ENCODE assay signal across 8 cellular contexts in genomic region chr10:91163709-91164474, GRCh38. TPM values are rescaled to one million over a fixed set of nuclear protein-coding genes. Genes with fewer than 3 reads are reported as not detected.
DNase-seq lines count a peak whose midpoint lies in the region; FAIRE-seq and TF ChIP-seq lines count a peak whose summit lies in the region.

No MANE protein-coding gene starts in this region.

- no peak for TF ChIP-seq CTCF in BE2C (IDR thresholded peaks at IDR 0.05; ENCODE audit: low read depth, low read length)
- no peak for TF ChIP-seq CTCF in GM20000 (IDR thresholded peaks at IDR 0.05; ENCODE audit: extremely low read depth, missing control alignments)
- no peak for TF ChIP-seq CTCF in bronchial epithelial cell (IDR thresholded peaks at IDR 0.05; ENCODE audit: insufficient read depth, low read length, severe bottlenecking)

- H3K4me3 ChIP-seq in BE2C (ENCODE audit: low read depth, low read length) = peak overlapping the region; percentile 60
- peak overlapping the region; percentile 49 for H3K4me3 ChIP-seq in bronchial epithelial cell (ENCODE audit: low read depth, low read length)

- H3K27me3 ChIP-seq in BE2C (0 out of 2 replicates have a peak, but pooled peaks cover 4% of the 10 kb centered on the region), bronchial epithelial cell (ENCODE audit: control insufficient read depth, insufficient read depth, low read length) (peaks cover 2% of the 10 kb centered on the region)

- peak; percentile 46 for FAIRE-seq in HTR-8/SVneo (lab: Jason Lieb, UNC)
- FAIRE-seq in bronchial epithelial cell (lab: Jason Lieb, UNC) = no peak

- DNase-seq in BE2C (peak; percentile 24), GM20000 (ENCODE audit: low spot score) (peak; percentile 58), HTR-8/SVneo (ENCODE audit: insufficient read length, low spot score) (peak; percentile 67), bronchial epithelial cell (ENCODE audit: low read depth) (peak; percentile 72), iris pigment epithelial cell (ENCODE audit: low read depth) (peak; percentile 90), NCI-H1694 (lab: John Stamatoyannopoulos, UW) (no peak)
- DNase-seq in activated CD4-positive, CD25-positive, alpha-beta regulatory T cell (lab: John Stamatoyannopoulos, UW) = peak; percentile 34 to 42 (median 39)
- DNase-seq in stimulated activated CD4-positive, alpha-beta T cell treated with anti-CD3 and anti-CD28 coated beads, Interleukin-12 subunit alpha, Interleukin-12 subunit beta, amount 100 ng/mL, for 4 hours = peak; percentile 64

- H3K4me1 ChIP-seq in BE2C = no peaks in the 10 kb centered on the region

- H3K36me3 ChIP-seq in BE2C (no peaks in the 10 kb centered on the region), bronchial epithelial cell (ENCODE audit: control insufficient read depth, insufficient read depth, low read length) (no peaks in the 10 kb centered on the region)

- no peaks in the 10 kb centered on the region for H3K9me3 ChIP-seq in BE2C

RNA-seq across cellular contexts. Expression of gene PCGF5, which starts 56.6 kb away (rescaled TPM):
- polyA plus RNA-seq in BE2C (2012; ENCODE audit: insufficient read depth, insufficient read length, low read depth) = 4.0 TPM
- total RNA-seq in bronchial epithelial cell = 29.7 and 31.2 TPM in 2 replicates
